ENCODE assay signal across 1 cellular context in the genomic region with DNA sequence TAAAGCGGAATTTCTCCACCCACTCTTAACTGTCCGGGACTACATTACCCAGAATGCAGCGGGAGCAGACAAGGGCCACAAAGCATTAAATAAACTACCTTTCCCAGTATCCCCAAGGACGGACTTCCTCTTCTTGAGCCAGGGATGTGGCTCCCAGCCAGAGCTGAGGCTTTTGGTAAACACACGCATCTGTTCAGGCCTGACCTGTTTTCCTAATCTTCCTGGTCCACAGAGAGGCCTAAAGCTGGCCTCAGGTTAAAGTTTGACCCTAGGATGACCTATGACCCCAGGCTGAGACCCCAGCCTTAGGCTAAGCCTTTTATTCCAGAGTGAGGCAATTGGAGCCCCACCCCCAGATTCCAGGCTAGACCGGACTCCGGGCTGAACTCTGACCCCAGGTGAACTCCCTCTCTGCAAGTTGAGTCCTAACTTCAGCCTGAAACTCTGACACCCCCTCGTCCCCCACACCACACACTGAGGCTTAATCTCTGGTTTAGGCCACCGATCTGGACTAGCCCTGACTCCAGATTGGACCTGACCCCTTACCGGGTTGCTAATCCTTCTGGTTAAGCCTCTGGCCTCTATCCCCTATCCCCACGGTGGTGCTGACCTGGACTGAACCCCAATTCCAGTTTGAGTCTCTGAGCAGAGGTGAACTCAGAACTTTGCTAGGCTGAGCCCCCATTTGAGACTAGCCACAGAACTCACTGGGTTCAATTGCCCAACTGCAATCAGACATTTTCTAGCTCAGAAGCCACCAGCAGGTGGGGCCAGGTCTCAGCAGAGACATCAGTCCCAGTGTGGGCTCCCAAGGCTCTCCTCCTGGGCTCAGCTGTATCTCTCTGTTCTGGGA.
TF ChIP-seq lines count a peak whose summit lies in the region.

No MANE protein-coding gene starts in this region.

TF ChIP-seq in SK-N-SH treated with all-trans-retinoic acid at 6 μM for 48 hours, 23 proteins besides CTCF, POLR2A, EP300 and RAD21:
- TF ChIP-seq, protein P1, sequence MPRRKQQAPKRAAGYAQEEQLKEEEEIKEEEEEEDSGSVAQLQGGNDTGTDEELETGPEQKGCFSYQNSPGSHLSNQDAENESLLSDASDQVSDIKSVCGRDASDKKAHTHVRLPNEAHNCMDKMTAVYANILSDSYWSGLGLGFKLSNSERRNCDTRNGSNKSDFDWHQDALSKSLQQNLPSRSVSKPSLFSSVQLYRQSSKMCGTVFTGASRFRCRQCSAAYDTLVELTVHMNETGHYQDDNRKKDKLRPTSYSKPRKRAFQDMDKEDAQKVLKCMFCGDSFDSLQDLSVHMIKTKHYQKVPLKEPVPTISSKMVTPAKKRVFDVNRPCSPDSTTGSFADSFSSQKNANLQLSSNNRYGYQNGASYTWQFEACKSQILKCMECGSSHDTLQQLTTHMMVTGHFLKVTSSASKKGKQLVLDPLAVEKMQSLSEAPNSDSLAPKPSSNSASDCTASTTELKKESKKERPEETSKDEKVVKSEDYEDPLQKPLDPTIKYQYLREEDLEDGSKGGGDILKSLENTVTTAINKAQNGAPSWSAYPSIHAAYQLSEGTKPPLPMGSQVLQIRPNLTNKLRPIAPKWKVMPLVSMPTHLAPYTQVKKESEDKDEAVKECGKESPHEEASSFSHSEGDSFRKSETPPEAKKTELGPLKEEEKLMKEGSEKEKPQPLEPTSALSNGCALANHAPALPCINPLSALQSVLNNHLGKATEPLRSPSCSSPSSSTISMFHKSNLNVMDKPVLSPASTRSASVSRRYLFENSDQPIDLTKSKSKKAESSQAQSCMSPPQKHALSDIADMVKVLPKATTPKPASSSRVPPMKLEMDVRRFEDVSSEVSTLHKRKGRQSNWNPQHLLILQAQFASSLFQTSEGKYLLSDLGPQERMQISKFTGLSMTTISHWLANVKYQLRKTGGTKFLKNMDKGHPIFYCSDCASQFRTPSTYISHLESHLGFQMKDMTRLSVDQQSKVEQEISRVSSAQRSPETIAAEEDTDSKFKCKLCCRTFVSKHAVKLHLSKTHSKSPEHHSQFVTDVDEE (CRISPR knock-in tag; IDR thresholded peaks at IDR 0.05), result no peak
- TF ChIP-seq, protein P2, sequence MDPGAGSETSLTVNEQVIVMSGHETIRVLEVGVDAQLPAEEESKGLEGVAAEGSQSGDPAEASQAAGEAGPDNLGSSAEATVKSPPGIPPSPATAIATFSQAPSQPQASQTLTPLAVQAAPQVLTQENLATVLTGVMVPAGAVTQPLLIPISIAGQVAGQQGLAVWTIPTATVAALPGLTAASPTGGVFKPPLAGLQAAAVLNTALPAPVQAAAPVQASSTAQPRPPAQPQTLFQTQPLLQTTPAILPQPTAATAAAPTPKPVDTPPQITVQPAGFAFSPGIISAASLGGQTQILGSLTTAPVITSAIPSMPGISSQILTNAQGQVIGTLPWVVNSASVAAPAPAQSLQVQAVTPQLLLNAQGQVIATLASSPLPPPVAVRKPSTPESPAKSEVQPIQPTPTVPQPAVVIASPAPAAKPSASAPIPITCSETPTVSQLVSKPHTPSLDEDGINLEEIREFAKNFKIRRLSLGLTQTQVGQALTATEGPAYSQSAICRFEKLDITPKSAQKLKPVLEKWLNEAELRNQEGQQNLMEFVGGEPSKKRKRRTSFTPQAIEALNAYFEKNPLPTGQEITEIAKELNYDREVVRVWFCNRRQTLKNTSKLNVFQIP (CRISPR knock-in tag; IDR thresholded peaks at IDR 0.05; ENCODE audit: borderline replicate concordance, low read depth), result no peak
- TF ChIP-seq ESRRG (CRISPR knock-in tag; IDR thresholded peaks at IDR 0.05) (no peak), GLIS3 (CRISPR knock-in tag; IDR thresholded peaks at IDR 0.05) (no peak), ZNF565 (CRISPR knock-in tag; conservative IDR thresholded peaks at IDR 0.05; ENCODE audit: low read depth) (no peak), TOX (CRISPR knock-in tag; IDR thresholded peaks at IDR 0.05; ENCODE audit: borderline replicate concordance) (no peak), TCF4 (CRISPR knock-in tag; IDR thresholded peaks at IDR 0.05; ENCODE audit: borderline replicate concordance) (no peak), SNAI2 (CRISPR knock-in tag; IDR thresholded peaks at IDR 0.05) (no peak), ZFP30 (CRISPR knock-in tag; IDR thresholded peaks at IDR 0.05) (no peak)
